Comparison of ENCODE assay signal across 10 cellular contexts in genomic region chr5:123204224-123204623, GRCh38.
"Had no signal": no experiment of that assay in that cellular context is flagged by ENCODE, and none has a peak within 500 bp of the region (broad histone marks: within the 10 kb centered on the region; RNA-seq: fewer than 3 reads in every experiment).

No MANE protein-coding gene starts in this region.

- ATAC-seq: effector memory CD8-positive, alpha-beta T cell; right cardiac atrium had no signal

- H3K27me3 ChIP-seq: brain microvascular endothelial cell, thyroid gland had no signal

- DNase-seq: activated CD4-positive, alpha-beta T cell treated with anti-CD3 and anti-CD28 coated beads, Interleukin-2, amount 50 U/mL, for 4 hours; activated CD4-positive, CD25-positive, alpha-beta regulatory T cell treated with anti-CD3 and anti-CD28 coated beads, Interleukin-2, amount 50 U/mL, for 72 hours; activated effector memory CD4-positive, alpha-beta T cell treated with Interleukin-2 at 50 U/mL for 16 hours; activated T-cell treated with anti-CD3 and anti-CD28 coated beads, Interleukin-2, amount 50 U/mL, for 1 hour; brain microvascular endothelial cell; effector memory CD8-positive, alpha-beta T cell; right cardiac atrium; small intestine; SW 1271; thyroid gland had no signal

- H3K4me1 ChIP-seq: thyroid gland had no signal

- H3K27ac ChIP-seq: brain microvascular endothelial cell, thyroid gland had no signal

- H3K9me3 ChIP-seq: thyroid gland had no signal

- H3K4me3 ChIP-seq: thyroid gland had no signal

- H3K36me3 ChIP-seq: brain microvascular endothelial cell, thyroid gland had no signal
